11 cellular contexts compared by ENCODE assay signal in genomic region chr22:47367993-47368945, GRCh38.
"Had no signal": no experiment of that assay in that cellular context is flagged by ENCODE, and none has a peak within 500 bp of the region (broad histone marks: within the 10 kb centered on the region; RNA-seq: fewer than 3 reads in every experiment).

No MANE protein-coding gene starts in this region.

- ATAC-seq: activated naive CD8-positive, alpha-beta T cell treated with anti-CD3 and anti-CD28 coated beads, Interleukin-2, amount 50 U/mL, for 24 hours; heart right ventricle; WTC11 had no signal

- DNase-seq: activated CD4-positive, alpha-beta T cell treated with anti-CD3 and anti-CD28 coated beads, Interleukin-2, amount 10 ng/mL, durations not matched to agents 7 days and 5 days; activated naive CD4-positive, alpha-beta T cell treated with Interleukin-2 at 50 U/mL for 16 hours; activated naive CD8-positive, alpha-beta T cell treated with anti-CD3 and anti-CD28 coated beads, Interleukin-2, amount 50 U/mL, for 24 hours; foreskin melanocyte; heart right ventricle; nephron progenitor cell; stimulated activated CD4-positive, alpha-beta T cell treated with anti-CD3 and anti-CD28 coated beads, Interleukin-4, amount 100 ng/mL, for 4 hours; transverse colon had no signal

- H3K27ac ChIP-seq: ascending aorta, heart right ventricle, SK-N-MC, transverse colon had no signal

- H3K27me3 ChIP-seq: ascending aorta, transverse colon had no signal

- H3K4me1 ChIP-seq: ascending aorta, heart right ventricle, transverse colon had no signal

- H3K36me3 ChIP-seq: ascending aorta, heart right ventricle, transverse colon had no signal

- H3K9me3 ChIP-seq: ascending aorta had no signal

- H3K4me3 ChIP-seq: ascending aorta, heart right ventricle, SK-N-MC, transverse colon had no signal
